In genomic region chr11:4576880-4577279, GRCh38 we compare ENCODE assay signal across 38 cellular contexts. TPM values are rescaled to one million over a fixed set of nuclear protein-coding genes. Genes with fewer than 3 reads are reported as not detected.
"Had no signal": no experiment of that assay in that cellular context is flagged by ENCODE, and none has a peak within 500 bp of the region (broad histone marks: within the 10 kb centered on the region; RNA-seq: fewer than 3 reads in every experiment).

No MANE protein-coding gene starts in this region.

- H3K27ac ChIP-seq: adrenal gland, body of pancreas, brain microvascular endothelial cell, breast epithelium, VCaP had no signal

- H3K9me3 ChIP-seq: adrenal gland, body of pancreas, breast epithelium had no signal

- H3K4me3 ChIP-seq: adrenal gland, body of pancreas, breast epithelium had no signal

- FAIRE-seq: astrocyte, colon, TTC549 had no signal

- DNase-seq: activated B cell treated with CpG ODN at 0.5 μM for 24 hours; activated CD4-positive, alpha-beta memory T cell treated with anti-CD3 and anti-CD28 coated beads for 36 hours; activated CD4-positive, alpha-beta T cell treated with anti-CD3 and anti-CD28 coated beads for 4 hours; activated CD4-positive, alpha-beta T cell treated with anti-CD3 and anti-CD28 coated beads, Interleukin-2, amount 10 ng/mL, durations not matched to agents 24 days and 14 days; activated CD4-positive, alpha-beta T cell treated with anti-CD3 and anti-CD28 coated beads, Interleukin-2, amount 50 U/mL, for 1 hour; activated CD4-positive, alpha-beta T cell treated with anti-CD3 and anti-CD28 coated beads, Interleukin-2, amount 50 U/mL, for 4 hours; activated CD4-positive, CD25-positive, alpha-beta regulatory T cell treated with anti-CD3 and anti-CD28 coated beads, Interleukin-2, amount 50 U/mL, for 72 hours; activated CD8-positive, alpha-beta memory T cell treated with anti-CD3 and anti-CD28 coated beads, Interleukin-2, amount 50 U/mL, for 4 hours; activated CD8-positive, alpha-beta T cell treated with anti-CD3 and anti-CD28 coated beads for 36 hours; activated effector memory CD4-positive, alpha-beta T cell treated with anti-CD3 and anti-CD28 coated beads, Interleukin-2, amount 50 U/mL, for 16 hours; activated gamma-delta T cell treated with Interleukin-2 at 50 U/mL for 16 hours; activated naive CD4-positive, alpha-beta T cell; activated naive CD4-positive, alpha-beta T cell treated with anti-CD3 and anti-CD28 coated beads for 36 hours; activated naive CD4-positive, alpha-beta T cell treated with anti-CD3 and anti-CD28 coated beads, Interleukin-2, amount 50 U/mL, for 16 hours; activated naive CD8-positive, alpha-beta T cell treated with anti-CD3 and anti-CD28 coated beads for 36 hours; activated T-cell treated with anti-CD3 and anti-CD28 coated beads for 4 hours; activated T-cell treated with anti-CD3 and anti-CD28 coated beads, Interleukin-2, amount 50 U/mL, for 1 hour; activated T-cell treated with anti-CD3 and anti-CD28 coated beads, Interleukin-2, amount 50 U/mL, for 4 hours; activated T-cell treated with anti-CD3 and anti-CD28 coated beads, Interleukin-2, amount 50 U/mL, for 72 hours; adrenal gland; amniotic stem cell; aorta; body of pancreas; brain microvascular endothelial cell; central memory CD4-positive, alpha-beta T cell; T-helper 17 cell had no signal

- ATAC-seq: activated CD8-positive, alpha-beta T cell treated with anti-CD3 and anti-CD28 coated beads for 36 hours; activated naive CD4-positive, alpha-beta T cell treated with anti-CD3 and anti-CD28 coated beads, Interleukin-2, amount 50 U/mL, for 72 hours; activated T-cell treated with anti-CD3 and anti-CD28 coated beads, Interleukin-2, amount 50 U/mL, for 4 hours; activated T-cell treated with anti-CD3 and anti-CD28 coated beads, Interleukin-2, amount 50 U/mL, for 72 hours; activated T-helper 17 cell treated with anti-CD3 and anti-CD28 coated beads, Interleukin-2, amount 50 U/mL, for 72 hours; body of pancreas; T-helper 17 cell had no signal

- H3K27me3 ChIP-seq: body of pancreas, brain microvascular endothelial cell, breast epithelium had no signal

- H3K36me3 ChIP-seq: adrenal gland, brain microvascular endothelial cell, breast epithelium had no signal

- H3K4me1 ChIP-seq: adrenal gland, body of pancreas, breast epithelium had no signal

RNA-seq across cellular contexts. Expression of gene OR52I2, which starts 4.7 kb away (rescaled TPM):
- total RNA-seq: activated B cell treated with CpG ODN at 0.5 μM for 24 hours; activated CD4-positive, alpha-beta memory T cell treated with anti-CD3 and anti-CD28 coated beads for 36 hours; activated CD4-positive, alpha-beta T cell treated with anti-CD3 and anti-CD28 coated beads, Interleukin-2, amount 10 ng/mL, durations not matched to agents 24 days and 14 days; activated CD8-positive, alpha-beta memory T cell treated with anti-CD3 and anti-CD28 coated beads for 36 hours; activated CD8-positive, alpha-beta T cell treated with anti-CD3 and anti-CD28 coated beads for 36 hours; activated naive CD4-positive, alpha-beta T cell treated with anti-CD3 and anti-CD28 coated beads for 36 hours; activated naive CD4-positive, alpha-beta T cell treated with anti-CD3 and anti-CD28 coated beads, Interleukin-2, amount 50 U/mL, for 72 hours; activated naive CD8-positive, alpha-beta T cell treated with anti-CD3 and anti-CD28 coated beads for 36 hours; activated T-cell treated with anti-CD3 and anti-CD28 coated beads, Interleukin-2, amount 50 U/mL, for 4 hours; activated T-cell treated with anti-CD3 and anti-CD28 coated beads, Interleukin-2, amount 50 U/mL, for 72 hours; activated T-helper 1 cell treated with anti-CD3 and anti-CD28 coated beads, Interleukin-12 subunit alpha, Interleukin-12 subunit beta, Interleukin-2, Interleukin-4 antibody, amounts not matched to agents 30 ng/mL and 10 ng/mL and 1 ng/mL, durations not matched to agents 14 hours and 24 hours and 36 hours; activated T-helper 17 cell treated with anti-CD3 and anti-CD28 coated beads, Interleukin-2, amount 50 U/mL, for 72 hours; adrenal gland; aorta; astrocyte; body of pancreas; breast epithelium; cardiac septum; cerebellum; T-helper 17 cell; T-helper 2 cell treated with Interferon-gamma antibody and Interleukin-4, amounts not matched to agents 100 ng/mL and 5 ng/mL, for 36 hours had no signal
- polyA plus RNA-seq: adrenal gland, aorta had no signal

RNA-seq across cellular contexts. Expression of gene OR52I1, which starts 17.0 kb away (rescaled TPM):
- total RNA-seq: activated B cell treated with CpG ODN at 0.5 μM for 24 hours; activated CD4-positive, alpha-beta memory T cell treated with anti-CD3 and anti-CD28 coated beads for 36 hours; activated CD4-positive, alpha-beta T cell treated with anti-CD3 and anti-CD28 coated beads, Interleukin-2, amount 10 ng/mL, durations not matched to agents 24 days and 14 days; activated CD8-positive, alpha-beta memory T cell treated with anti-CD3 and anti-CD28 coated beads for 36 hours; activated CD8-positive, alpha-beta T cell treated with anti-CD3 and anti-CD28 coated beads for 36 hours; activated naive CD4-positive, alpha-beta T cell treated with anti-CD3 and anti-CD28 coated beads for 36 hours; activated naive CD4-positive, alpha-beta T cell treated with anti-CD3 and anti-CD28 coated beads, Interleukin-2, amount 50 U/mL, for 72 hours; activated naive CD8-positive, alpha-beta T cell treated with anti-CD3 and anti-CD28 coated beads for 36 hours; activated T-cell treated with anti-CD3 and anti-CD28 coated beads, Interleukin-2, amount 50 U/mL, for 4 hours; activated T-cell treated with anti-CD3 and anti-CD28 coated beads, Interleukin-2, amount 50 U/mL, for 72 hours; activated T-helper 1 cell treated with anti-CD3 and anti-CD28 coated beads, Interleukin-12 subunit alpha, Interleukin-12 subunit beta, Interleukin-2, Interleukin-4 antibody, amounts not matched to agents 30 ng/mL and 10 ng/mL and 1 ng/mL, durations not matched to agents 14 hours and 24 hours and 36 hours; adrenal gland; aorta; astrocyte; body of pancreas; breast epithelium; cardiac septum; cerebellum; T-helper 17 cell; T-helper 2 cell treated with Interferon-gamma antibody and Interleukin-4, amounts not matched to agents 100 ng/mL and 5 ng/mL, for 36 hours had no signal
- polyA plus RNA-seq: adrenal gland, aorta had no signal

RNA-seq across cellular contexts. Expression of gene OR52M1, which starts 31.9 kb away (rescaled TPM):
- total RNA-seq: activated B cell treated with CpG ODN at 0.5 μM for 24 hours; activated CD4-positive, alpha-beta memory T cell treated with anti-CD3 and anti-CD28 coated beads for 36 hours; activated CD4-positive, alpha-beta T cell treated with anti-CD3 and anti-CD28 coated beads, Interleukin-2, amount 10 ng/mL, durations not matched to agents 24 days and 14 days; activated CD8-positive, alpha-beta memory T cell treated with anti-CD3 and anti-CD28 coated beads for 36 hours; activated CD8-positive, alpha-beta T cell treated with anti-CD3 and anti-CD28 coated beads for 36 hours; activated naive CD4-positive, alpha-beta T cell treated with anti-CD3 and anti-CD28 coated beads for 36 hours; activated naive CD4-positive, alpha-beta T cell treated with anti-CD3 and anti-CD28 coated beads, Interleukin-2, amount 50 U/mL, for 72 hours; activated naive CD8-positive, alpha-beta T cell treated with anti-CD3 and anti-CD28 coated beads for 36 hours; activated T-cell treated with anti-CD3 and anti-CD28 coated beads, Interleukin-2, amount 50 U/mL, for 4 hours; activated T-cell treated with anti-CD3 and anti-CD28 coated beads, Interleukin-2, amount 50 U/mL, for 72 hours; activated T-helper 1 cell treated with anti-CD3 and anti-CD28 coated beads, Interleukin-12 subunit alpha, Interleukin-12 subunit beta, Interleukin-2, Interleukin-4 antibody, amounts not matched to agents 30 ng/mL and 10 ng/mL and 1 ng/mL, durations not matched to agents 14 hours and 24 hours and 36 hours; activated T-helper 17 cell treated with anti-CD3 and anti-CD28 coated beads, Interleukin-2, amount 50 U/mL, for 72 hours; adrenal gland; aorta; astrocyte; body of pancreas; breast epithelium; cardiac septum; cerebellum; T-helper 17 cell; T-helper 2 cell treated with Interferon-gamma antibody and Interleukin-4, amounts not matched to agents 100 ng/mL and 5 ng/mL, for 36 hours had no signal
- polyA plus RNA-seq: adrenal gland, aorta had no signal
